8 cellular contexts compared by ENCODE assay signal in genomic region chr1:41516168-41516961, GRCh38. TPM values are rescaled to one million over a fixed set of nuclear protein-coding genes. Genes with fewer than 3 reads are reported as not detected.
A peak's percentile ranks its signal among the peaks of the same experiment; 100 is the strongest.
DNase-seq lines count a peak whose midpoint lies in the region; FAIRE-seq and TF ChIP-seq lines count a peak whose summit lies in the region.

No MANE protein-coding gene starts in this region.

- peaks cover 3 to 5% (median 4%) of the 10 kb centered on the region in 3 donors for H3K27me3 Mint-ChIP-seq in CD14-positive monocyte (ENCODE audit: low read depth in 3 of 3)

- no peaks in the 10 kb centered on the region; the same call in 1 of the 2 replicates for H4K20me1 ChIP-seq in Karpas-422 (ENCODE audit: insufficient read depth, low read depth, low read length)

- H4K8ac ChIP-seq in neuronal stem cell (ENCODE audit: low read depth, low read length), result no peak overlapping the region

- no peak overlapping the region for H3K4me3 ChIP-seq in Karpas-422 (ENCODE audit: low read length)
- H3K4me3 ChIP-seq in neuronal stem cell (ENCODE audit: low read length in 2 of 2), result peak overlapping the region in 1 of 2 donors; percentile 8
- peak overlapping the region; percentile 72 to 82 for H3K4me3 ChIP-seq in stomach smooth muscle (ENCODE audit: low read length in 2 of 2)

- peak overlapping the region; percentile 18 for H3K4ac ChIP-seq in neuronal stem cell (ENCODE audit: low read length)

- no peak for FAIRE-seq in frontal cortex (lab: Jason Lieb, UNC)

- H3K4me2 ChIP-seq in Karpas-422 (ENCODE audit: low read depth, low read length, poor library complexity, severe bottlenecking) (peak overlapping the region; percentile 40), neuronal stem cell (ENCODE audit: insufficient read depth, low read length, poor library complexity, severe bottlenecking) (peak overlapping the region; percentile 54)

- peak overlapping the region; percentile 42 for H3K14ac ChIP-seq in neuronal stem cell (ENCODE audit: low read length)

- H3K36me3 ChIP-seq in Karpas-422 (ENCODE audit: insufficient read depth, low read length) (no peaks in the 10 kb centered on the region), neuronal stem cell (replicated peaks in 1 of 2; ENCODE audit: control insufficient read depth in 2 of 2, insufficient read depth in 2 of 2, low read length in 2 of 2) (no peaks in the 10 kb centered on the region), stomach smooth muscle (ENCODE audit: control insufficient read depth in 2 of 2, insufficient read depth in 2 of 2, low read length in 2 of 2) (no peaks in the 10 kb centered on the region)

- peaks cover 0 to 2% (median 0%) of the 10 kb centered on the region in 7 donors for H3K9me3 Mint-ChIP-seq in CD14-positive monocyte

- DNase-seq in CD14-positive monocyte (ENCODE audit: low spot score), result peak; percentile 74
- peak; percentile 94 for DNase-seq in GM20000 (ENCODE audit: low spot score)
- DNase-seq in Karpas-422, result peak; percentile 87
- peak; percentile 92 for DNase-seq in RPMI8226
- DNase-seq in activated naive CD4-positive, alpha-beta T cell (lab: John Stamatoyannopoulos, UW), result peak; percentile 16 to 46 (median 31)
- peak; percentile 94 to 98 for DNase-seq in frontal cortex (ENCODE audit: low spot score in 2 of 2)
- peak; percentile 88 for DNase-seq in neuronal stem cell (ENCODE audit: low spot score)

- intact Hi-C loops in CD14-positive monocyte (cut with micrococcal nuclease), result no loop called here

- H3K9ac ChIP-seq in Karpas-422 (ENCODE audit: low read length) (no peak overlapping the region), neuronal stem cell (ENCODE audit: low read depth, low read length, poor library complexity) (peak overlapping the region; percentile 66), stomach smooth muscle (ENCODE audit: low read length in 2 of 2) (peak overlapping the region; percentile 58 to 72)

- H3K18ac ChIP-seq in neuronal stem cell (ENCODE audit: low read length), result peak overlapping the region; percentile 96

- peak overlapping the region; percentile 79 for H2BK12ac ChIP-seq in neuronal stem cell (ENCODE audit: low read length)

- H4K91ac ChIP-seq in neuronal stem cell (ENCODE audit: low read depth, low read length, poor library complexity), result peak overlapping the region; percentile 16

- peaks cover 54 to 57% of the 10 kb centered on the region in 2 donors for H3K36me3 Mint-ChIP-seq in CD14-positive monocyte

- H3K9me2 ChIP-seq in Karpas-422 (replicated peaks; ENCODE audit: insufficient read depth, low read length), result no peaks in the 10 kb centered on the region

- H3K4me3 Mint-ChIP-seq in CD14-positive monocyte, result peak overlapping the region; percentile 73 to 90

- peaks cover 25% of the 10 kb centered on the region for H3K4me1 ChIP-seq in Karpas-422 (ENCODE audit: low read length)
- peaks cover 8 to 12% of the 10 kb centered on the region in 2 donors for H3K4me1 ChIP-seq in neuronal stem cell (ENCODE audit: control insufficient read depth in 2 of 2, insufficient read depth in 1 of 2, low read depth in 1 of 2, low read length in 2 of 2)
- peaks cover 17% of the 10 kb centered on the region for H3K4me1 ChIP-seq in stomach smooth muscle (ENCODE audit: control insufficient read depth, insufficient read depth, low read length)

- H2BK15ac ChIP-seq in neuronal stem cell (ENCODE audit: low read length), result peak overlapping the region; percentile 61

- H3K4me1 Mint-ChIP-seq in CD14-positive monocyte, result peaks cover 14% of the 10 kb centered on the region

- no peak overlapping the region for H3K27ac ChIP-seq in Karpas-422 (ENCODE audit: low read length)
- H3K27ac ChIP-seq in neuronal stem cell (replicated peaks; ENCODE audit: low read length), result no peak overlapping the region
- H3K27ac ChIP-seq in stomach smooth muscle (ENCODE audit: low read length), result no peak overlapping the region

- no peaks in the 10 kb centered on the region for H3K79me1 ChIP-seq in neuronal stem cell (ENCODE audit: low read depth, low read length)

- H2BK120ac ChIP-seq in neuronal stem cell (ENCODE audit: low read depth, low read length), result no peak overlapping the region

- H2AK5ac ChIP-seq in neuronal stem cell (ENCODE audit: low read depth, low read length), result peak overlapping the region; percentile 66

- H3K23ac ChIP-seq in neuronal stem cell (ENCODE audit: low read depth, low read length, poor library complexity), result no peak overlapping the region

- peak overlapping the region; percentile 33 for H2BK5ac ChIP-seq in neuronal stem cell (ENCODE audit: low read length)

- no peaks in the 10 kb centered on the region for H3K79me2 ChIP-seq in Karpas-422 (ENCODE audit: low read length)

- H3K27me3 ChIP-seq in Karpas-422 (ENCODE audit: low read length) (no peaks in the 10 kb centered on the region), neuronal stem cell (ENCODE audit: control insufficient read depth in 3 of 3, insufficient read depth in 3 of 3, low read depth in 1 of 3, low read length in 3 of 3) (no peaks in the 10 kb centered on the region), stomach smooth muscle (ENCODE audit: control insufficient read depth in 1 of 2, insufficient read depth in 2 of 2, low read length in 2 of 2) (no peaks in the 10 kb centered on the region)

- WGBS in neuronal stem cell (ENCODE audit: extremely low coverage in 2 of 2, insufficient read length in 2 of 2, insufficient replicate concordance in 1 of 2), 2 donors, result no CpG with 5 or more reads among the region's 51 CpGs

- H3K9me3 ChIP-seq in Karpas-422 (ENCODE audit: low read length), result no peaks in the 10 kb centered on the region
- H3K9me3 ChIP-seq in neuronal stem cell (replicated peaks in 1 of 2; ENCODE audit: control insufficient read depth in 2 of 2, insufficient read depth in 1 of 2, low read depth in 1 of 2, low read length in 2 of 2), result no peaks in the 10 kb centered on the region
- H3K9me3 ChIP-seq in stomach smooth muscle (ENCODE audit: control insufficient read depth in 2 of 2, low read length in 2 of 2), result no peaks in the 10 kb centered on the region

- TF ChIP-seq CTCF in CD14-positive monocyte (IDR thresholded peaks at IDR 0.05) (peak; percentile 97), GM20000 (IDR thresholded peaks at IDR 0.05; ENCODE audit: extremely low read depth, missing control alignments) (peak; percentile 86)

- H2AFZ ChIP-seq in Karpas-422 (ENCODE audit: low read length) (no peak overlapping the region), neuronal stem cell (ENCODE audit: low read length) (peak overlapping the region; percentile 91)

- H3K27ac Mint-ChIP-seq in CD14-positive monocyte, result no peak overlapping the region

RNA-seq across cellular contexts. Expression of gene EDN2, which starts 31.9 kb away (rescaled TPM):
- not detected for polyA plus RNA-seq in CD14-positive monocyte
- total RNA-seq in Karpas-422 (2014; rRNA removed; shearing (Covaris generic); ENCODE audit: low replicate concordance), result not detected in 2 replicates
- total RNA-seq in frontal cortex, result not detected
- 0.04 TPM for polyA plus RNA-seq in neuronal stem cell (2013, experiment 1 of 2)
- not detected for polyA plus RNA-seq in neuronal stem cell (2013, experiment 2 of 2)

Comparison
In these comparisons a context has a peak if more than half of its experiments do, and no peak if none do; other contexts are left out.
1. DNase-seq: peak in every context shown above with its lines; median percentile 96 in frontal cortex; 94 in GM20000; 92 in RPMI8226; 88 in neuronal stem cell; 87 in Karpas-422; 74 in CD14-positive monocyte; 31 in activated naive CD4-positive, alpha-beta T cell.